ENCODE assay signal across 8 cellular contexts in the genomic region with DNA sequence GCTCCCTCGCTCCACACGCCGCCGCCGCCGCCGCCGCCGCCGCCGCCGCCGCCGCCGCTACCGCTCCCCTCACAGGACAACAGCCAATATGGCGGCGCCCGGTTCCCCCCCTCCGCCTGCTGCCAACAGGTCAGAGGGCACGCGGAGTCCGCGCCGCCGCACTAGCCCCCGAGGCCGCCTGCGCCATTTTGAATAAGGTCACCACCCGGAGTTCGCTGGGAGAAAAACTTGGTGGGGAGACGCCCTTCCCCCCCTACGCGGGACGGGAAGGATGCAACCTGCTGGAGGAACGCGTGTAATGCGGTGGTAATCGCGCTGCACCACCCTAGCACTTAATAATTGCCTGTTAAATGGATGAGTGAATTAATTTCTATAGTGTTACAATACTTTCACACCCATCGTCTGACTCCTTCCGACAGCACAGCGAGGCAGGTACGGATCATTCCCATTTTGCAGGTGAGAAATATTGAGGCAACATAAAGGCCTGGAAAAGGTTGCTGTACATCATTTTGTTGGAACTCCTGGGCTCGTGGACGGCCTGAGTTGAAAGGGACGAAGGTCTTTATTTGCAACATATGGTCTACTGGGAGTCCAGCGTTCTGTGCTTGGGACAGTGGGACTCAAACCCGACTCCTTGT. TPM values are rescaled to one million over a fixed set of nuclear protein-coding genes. Genes with fewer than 3 reads are reported as not detected.
DNase-seq lines count a peak whose midpoint lies in the region; ATAC-seq and TF ChIP-seq lines count a peak whose summit lies in the region.

A gene (minus strand): TSS at position 90 of the 638 bp plus-strand sequence. CDS start 105 bp downstream, outside the sequence.

- H3K9me3 ChIP-seq in AG04450 (ENCODE audit: control insufficient read depth, insufficient read depth, low read length): no peaks in the 10 kb centered on the region; the same call in 1 of the 2 replicates

- CTCF ChIA-PET in AG04450 (lab: Charles Lee): interaction anchor here (0.9 kb wide), 1 partner anchor 894 kb away, joined by 4 read pairs; no protein-coding TSS in a partner anchor

- TF ChIP-seq CTCF in AG04450 (IDR thresholded peaks at IDR 0.05; ENCODE audit: low read depth, low read length): peak; percentile 49

- ATAC-seq in GM18870 (IDR thresholded peaks at IDR 0.05; ENCODE audit: unreplicated experiment) (peak; percentile 72), HG03135 (IDR thresholded peaks at IDR 0.05; ENCODE audit: unreplicated experiment) (peak; percentile 75)

- DNase-seq in AG04450 (ENCODE audit: low read depth, low spot score) (peak; percentile 72), NCI-H226 (peak; percentile 82), caudate nucleus (lab: John Stamatoyannopoulos, UW) (peak; percentile 49 to 97 (median 90)), iris pigment epithelial cell (ENCODE audit: low read depth) (peak; percentile 92)
- peak; percentile 89 to 95 (median 90) for DNase-seq in activated CD4-positive, CD25-positive, alpha-beta regulatory T cell (lab: John Stamatoyannopoulos, UW)
- DNase-seq in stimulated activated CD4-positive, alpha-beta T cell treated with anti-CD3 and anti-CD28 coated beads, Interleukin-12 subunit alpha, Interleukin-12 subunit beta, amount 100 ng/mL, for 24 hours (ENCODE audit: low read depth in 2 of 2): peak; percentile 94 to 95

- POLR2A ChIA-PET in AG04450 (lab: Yijun Ruan, JAX): interaction anchor here (0.9 to 1.7 kb wide), 3 partner anchors 9 to 57 kb away, joined by 3 to 11 read pairs (median 4); a partner anchor contains a TSS

- H3K4me3 ChIP-seq in AG04450 (ENCODE audit: low read depth, low read length): peak within 1 kb of the TSS; percentile 86

- H3K27me3 ChIP-seq in AG04450 (ENCODE audit: control insufficient read depth, insufficient read depth, low read length): peaks cover 4% of the 10 kb centered on the region

- H3K27ac ChIP-seq in AG04450 (ENCODE audit: low read depth, low read length) (peak within 1 kb of the TSS; percentile 21), caudate nucleus (ENCODE audit: low read depth, low read length) (no peak within 1 kb of the TSS)

RNA-seq across cellular contexts. Expression of the gene that starts here (rescaled TPM):
- polyA plus RNA-seq in AG04450 (2011; rRNA removed): 28.7 and 30.1 TPM in 2 replicates
- 25.7 and 34.3 TPM in 2 replicates for polyA minus RNA-seq in AG04450 (2011; rRNA and poly(A)+ RNA removed)
